Comparison of ENCODE assay signal across 1 cellular context in genomic region chr2:11168488-11168887, GRCh38.
TF ChIP-seq lines count a peak whose summit lies in the region.

No MANE protein-coding gene starts in this region.

TF ChIP-seq in H1, 55 proteins besides CTCF, POLR2A, EP300 and RAD21:
- TF ChIP-seq BRCA1 (IDR thresholded peaks at IDR 0.05; ENCODE audit: low read depth, low read length), result no peak
- 0 out of 2 replicates have a peak, but pooled peaks have one; percentile 53 for TF ChIP-seq CEBPB (IDR thresholded peaks at IDR 0.05; ENCODE audit: low read depth, low read length)
TF ChIP-seq in H1: peak in this region for 1.
